18 cellular contexts compared by ENCODE assay signal in genomic region chr13:109253316-109253715, GRCh38.
DNase-seq lines count a peak whose midpoint lies in the region; ATAC-seq, FAIRE-seq and TF ChIP-seq lines count a peak whose summit lies in the region.
"Had no signal": no experiment of that assay in that cellular context is flagged by ENCODE, and none has a peak within 500 bp of the region (broad histone marks: within the 10 kb centered on the region; RNA-seq: fewer than 3 reads in every experiment).

No MANE protein-coding gene starts in this region.

- H2BK12ac ChIP-seq in H1 (ENCODE audit: low read depth, low read length), result no peak overlapping the region

- H3K27ac ChIP-seq in A549 (peak overlapping the region; percentile 83 to 85; a peak in 4 of 6 replicates), Karpas-422 (ENCODE audit: low read length) (no peak overlapping the region), H1 (ENCODE audit: low read depth, low read length) (no peak overlapping the region), sigmoid colon (no peak overlapping the region)
- H3K27ac ChIP-seq: BLaER1 treated with 17β-estradiol and CSF1 and Interleukin-3, amounts not matched to agents 10 nM and 100 nM; GM23248 had no signal

- H2BK5ac ChIP-seq in H1 (ENCODE audit: low read depth, low read length), result no peak overlapping the region

- no peak overlapping the region for H2BK120ac ChIP-seq in H1 (replicated peaks; ENCODE audit: low read depth, low read length)

- no peak overlapping the region for H3K14ac ChIP-seq in H1 (ENCODE audit: insufficient read length)

- H2AFZ ChIP-seq in Karpas-422 (ENCODE audit: low read length) (no peak overlapping the region), H1 (ENCODE audit: low read length) (0 out of 2 replicates have a peak overlapping the region, but pooled peaks have one; percentile 35)

- no peak for DNase-seq in A549 (ENCODE audit: low read depth in 1 of 2, low spot score in 1 of 2)
- peak; percentile 33 for DNase-seq in Karpas-422
- DNase-seq in H1 (ENCODE audit: low read depth in 1 of 2, low spot score in 2 of 2), result no peak
- DNase-seq in myocyte (ENCODE audit: low read depth), result peak; percentile 58
- DNase-seq in activated CD8-positive, alpha-beta T cell treated with anti-CD3 and anti-CD28 coated beads, Interleukin-2, amount 10 ng/mL, durations not matched to agents 7 days and 5 days, result no peak
- DNase-seq in activated CD8-positive, alpha-beta memory T cell treated with anti-CD3 and anti-CD28 coated beads for 24 hours, result no peak
- no peak for DNase-seq in NK-92 treated with Interleukin-12 subunit alpha and Interleukin-12 subunit beta, amount 100 ng/mL, for 24 hours (lab: John Stamatoyannopoulos, UW)
- DNase-seq in sigmoid colon, result no peak
- DNase-seq: 8988T; ACHN; CD4-positive, CD25-positive, alpha-beta regulatory T cell; DMS53; GF-D8; GM23248; H9 had no signal

- H3K4me3 ChIP-seq in A549 (no peak overlapping the region), Karpas-422 (ENCODE audit: low read length) (no peak overlapping the region), H1 (ENCODE audit: extremely low read depth in 1 of 4, insufficient read depth in 2 of 4, low read depth in 3 of 4, low read length in 4 of 4) (no peak overlapping the region), sigmoid colon (no peak overlapping the region)
- H3K4me3 ChIP-seq: BLaER1 treated with 17β-estradiol and CSF1 and Interleukin-3, amounts not matched to agents 10 nM and 100 nM; GM23248 had no signal

- TF ChIP-seq EP300 in A549 (IDR thresholded peaks at IDR 0.05) (no peak), H1 (IDR thresholded peaks at IDR 0.05; ENCODE audit: borderline replicate concordance in 1 of 2, low read depth in 2 of 2, low read length in 2 of 2) (no peak), sigmoid colon (IDR thresholded peaks at IDR 0.05) (no peak)

- no peaks in the 10 kb centered on the region for H3K9me3 Mint-ChIP-seq in activated CD8-positive, alpha-beta T cell treated with anti-CD3 and anti-CD28 coated beads, Interleukin-2, amount 10 ng/mL, durations not matched to agents 7 days and 5 days (ENCODE audit: insufficient read depth)

- no peaks in the 10 kb centered on the region for H3K79me1 ChIP-seq in H1 (ENCODE audit: low read depth, low read length)

- CTCF ChIA-PET in A549 (lab: Yijun Ruan, JAX) (no interaction called here), H1 (lab: Charles Lee; ENCODE audit: partially characterized antibody) (interaction anchor here (0.6 to 0.7 kb wide), 2 partner anchors 63 to 105 kb away, joined by 3 read pairs; no protein-coding TSS in a partner anchor)
- CTCF ChIA-PET in activated CD8-positive, alpha-beta T cell treated with anti-CD3 and anti-CD28 coated beads, Interleukin-2, amount 10 ng/mL, durations not matched to agents 7 days and 5 days (lab: Charles Lee), result no interaction called here

- POLR2A ChIA-PET in A549 (lab: Yijun Ruan, JAX), result no interaction called here
- POLR2A ChIA-PET in H1 (lab: Charles Lee; ENCODE audit: partially characterized antibody), result no interaction called here
- POLR2A ChIA-PET in activated CD8-positive, alpha-beta T cell treated with anti-CD3 and anti-CD28 coated beads, Interleukin-2, amount 10 ng/mL, durations not matched to agents 7 days and 5 days (lab: Charles Lee), result no interaction called here

- no peak overlapping the region for H3K23ac ChIP-seq in H1 (ENCODE audit: insufficient read length)

- no peaks in the 10 kb centered on the region for H3K36me3 Mint-ChIP-seq in activated CD8-positive, alpha-beta T cell treated with anti-CD3 and anti-CD28 coated beads, Interleukin-2, amount 10 ng/mL, durations not matched to agents 7 days and 5 days (ENCODE audit: low read depth)
- H3K36me3 Mint-ChIP-seq: CD4-positive, CD25-positive, alpha-beta regulatory T cell had no signal

- no peak overlapping the region for H3K27ac Mint-ChIP-seq in activated CD8-positive, alpha-beta T cell treated with anti-CD3 and anti-CD28 coated beads, Interleukin-2, amount 10 ng/mL, durations not matched to agents 7 days and 5 days
- H3K27ac Mint-ChIP-seq: CD4-positive, CD25-positive, alpha-beta regulatory T cell had no signal

- H3K4ac ChIP-seq in H1 (replicated peaks; ENCODE audit: insufficient read length, low read depth, low read length), result no peak overlapping the region

- intact Hi-C loops in sigmoid colon (cut with DNase I), result no loop called here

- no peaks in the 10 kb centered on the region for H3K27me3 Mint-ChIP-seq in activated CD8-positive, alpha-beta T cell treated with anti-CD3 and anti-CD28 coated beads, Interleukin-2, amount 10 ng/mL, durations not matched to agents 7 days and 5 days (ENCODE audit: low read depth)
- H3K27me3 Mint-ChIP-seq: CD4-positive, CD25-positive, alpha-beta regulatory T cell had no signal

- TF ChIP-seq CTCF in A549 (IDR thresholded peaks at IDR 0.05), result no peak
- TF ChIP-seq CTCF in H1 (IDR thresholded peaks at IDR 0.05; ENCODE audit: control extremely low read depth in 1 of 3, insufficient read depth in 1 of 3, low read depth in 1 of 3, low read length in 3 of 3), result no peak
- TF ChIP-seq CTCF in sigmoid colon (IDR thresholded peaks at IDR 0.05), result no peak

- H3K36me3 ChIP-seq in Karpas-422 (ENCODE audit: insufficient read depth, low read length) (no peaks in the 10 kb centered on the region), H1 (ENCODE audit: control insufficient read depth in 2 of 4, insufficient read depth in 4 of 4, low read length in 3 of 4) (no peaks in the 10 kb centered on the region), sigmoid colon (no peaks in the 10 kb centered on the region)
- H3K36me3 ChIP-seq: BLaER1 treated with 17β-estradiol and CSF1 and Interleukin-3, amounts not matched to agents 10 nM and 100 nM had no signal

- H3K4me1 Mint-ChIP-seq in activated CD8-positive, alpha-beta T cell treated with anti-CD3 and anti-CD28 coated beads, Interleukin-2, amount 10 ng/mL, durations not matched to agents 7 days and 5 days (ENCODE audit: low read depth), result no peaks in the 10 kb centered on the region
- H3K4me1 Mint-ChIP-seq: CD4-positive, CD25-positive, alpha-beta regulatory T cell had no signal

- no peak overlapping the region for H2BK20ac ChIP-seq in H1 (ENCODE audit: low read length)

- no peak for ATAC-seq in A549
- ATAC-seq in activated CD8-positive, alpha-beta T cell treated with anti-CD3 and anti-CD28 coated beads, Interleukin-2, amount 10 ng/mL, durations not matched to agents 7 days and 5 days, result no peak
- ATAC-seq: HepG2 had no signal

- H3K27me3 ChIP-seq in Karpas-422 (ENCODE audit: low read length) (no peaks in the 10 kb centered on the region), H1 (replicated peaks in 1 of 4; ENCODE audit: control insufficient read depth in 3 of 4, extremely low read depth in 1 of 4, insufficient read depth in 3 of 4, low read length in 3 of 4) (no peaks in the 10 kb centered on the region), sigmoid colon (no peaks in the 10 kb centered on the region)
- H3K27me3 ChIP-seq: BLaER1 treated with 17β-estradiol and CSF1 and Interleukin-3, amounts not matched to agents 10 nM and 100 nM had no signal

- no peaks in the 10 kb centered on the region; the same call in 1 of the 2 replicates for H3K23me2 ChIP-seq in H1 (ENCODE audit: low read depth, low read length)

- no peak overlapping the region; the same call in 2 of the 3 replicates for H3K4me2 ChIP-seq in A549
- H3K4me2 ChIP-seq in Karpas-422 (ENCODE audit: low read depth, low read length, poor library complexity, severe bottlenecking), result no peak overlapping the region
- H3K4me2 ChIP-seq in H1 (ENCODE audit: insufficient read depth in 1 of 2, low read depth in 2 of 2, low read length in 2 of 2), result no peak overlapping the region
- H3K4me2 ChIP-seq: BLaER1 treated with 17β-estradiol and CSF1 and Interleukin-3, amounts not matched to agents 10 nM and 100 nM had no signal

- H4K5ac ChIP-seq in H1 (ENCODE audit: insufficient read length, low read depth, low read length), result no peak overlapping the region

- FAIRE-seq in A549 (lab: Jason Lieb, UNC), result no peak
- no peak for FAIRE-seq in H1 (lab: Jason Lieb, UNC)
- FAIRE-seq: HepG2, HTR-8/SVneo had no signal

- WGBS in A549 (ENCODE audit: missing lambda C conversion rate), result 33% methylated on average over 1 of the region's 1 CpG
- 100% methylated on average over 1 of the region's 1 CpG; no CpG with 5 or more reads in 1 of the 2 experiments for WGBS in H1 (ENCODE audit: extremely low coverage in 1 of 2, insufficient coverage in 1 of 2, insufficient read length in 1 of 2, insufficient replicate concordance in 2 of 2, low coverage in 1 of 2, low lambda C conversion rate in 2 of 2, missing lambda C conversion rate in 1 of 2), 2 experiments
- 55 to 84% methylated on average over 1 of the region's 1 CpG for WGBS in sigmoid colon, 2 donors

- no peak overlapping the region for H2BK15ac ChIP-seq in H1 (ENCODE audit: low read length)

- H3K4me1 ChIP-seq in A549 (peaks cover 70% of the 10 kb centered on the region), Karpas-422 (ENCODE audit: low read length) (peaks cover 8% of the 10 kb centered on the region), H1 (replicated peaks in 1 of 4; ENCODE audit: control insufficient read depth in 3 of 4, insufficient read depth in 4 of 4, low read length in 3 of 4) (no peaks in the 10 kb centered on the region; a peak in 1 of 7 replicates), sigmoid colon (peaks cover 0 to 14% (median 5%) of the 10 kb centered on the region in 4 donors)

- H2AK5ac ChIP-seq in H1 (ENCODE audit: low read depth, low read length), result no peak overlapping the region

- H3K9me3 ChIP-seq in A549, result peaks cover 4% of the 10 kb centered on the region; the same call in 1 of the 3 replicates
- H3K9me3 ChIP-seq in Karpas-422 (ENCODE audit: low read length), result no peaks in the 10 kb centered on the region
- H3K9me3 ChIP-seq in H1 (ENCODE audit: insufficient read depth in 2 of 2, low read depth in 1 of 2, low read length in 1 of 2), result peaks cover 0 to 2% of the 10 kb centered on the region in 2 experiments; a peak in 1 of 4 replicates
- no peaks in the 10 kb centered on the region for H3K9me3 ChIP-seq in sigmoid colon

- H4K91ac ChIP-seq in H1 (replicated peaks; ENCODE audit: insufficient read length, low read length), result no peak overlapping the region

- H3K79me2 ChIP-seq in Karpas-422 (ENCODE audit: low read length) (no peaks in the 10 kb centered on the region), H1 (ENCODE audit: control insufficient read depth in 1 of 2, insufficient read depth in 2 of 2, low read length in 2 of 2) (no peaks in the 10 kb centered on the region)

- no peak overlapping the region for H3K56ac ChIP-seq in H1 (replicated peaks; ENCODE audit: insufficient read length, low read depth, low read length)

- TF ChIP-seq RAD21 in A549 (conservative IDR thresholded peaks at IDR 0.05 in 1 of 2, IDR thresholded peaks at IDR 0.05 in 1 of 2) (no peak), H1 (IDR thresholded peaks at IDR 0.05 in 1 of 2, conservative IDR thresholded peaks at IDR 0.05 in 1 of 2; ENCODE audit: low read depth in 2 of 2, low read length in 2 of 2) (no peak)

- no peak overlapping the region for H3K18ac ChIP-seq in H1 (ENCODE audit: extremely low read depth, low read length)

- no peaks in the 10 kb centered on the region for H4K20me1 ChIP-seq in Karpas-422 (ENCODE audit: insufficient read depth, low read depth, low read length)
- no peaks in the 10 kb centered on the region for H4K20me1 ChIP-seq in H1 (replicated peaks in 1 of 2; ENCODE audit: control insufficient read depth in 1 of 2, insufficient read depth in 2 of 2, low read length in 2 of 2)
- H4K20me1 ChIP-seq: BLaER1 treated with 17β-estradiol and CSF1 and Interleukin-3, amounts not matched to agents 10 nM and 100 nM had no signal

- H4K8ac ChIP-seq in H1 (ENCODE audit: extremely low read depth, insufficient read depth, low read length), result no peak overlapping the region; the same call in 1 of the 2 replicates

- H3K4me3 Mint-ChIP-seq in activated CD8-positive, alpha-beta T cell treated with anti-CD3 and anti-CD28 coated beads, Interleukin-2, amount 10 ng/mL, durations not matched to agents 7 days and 5 days, result no peak overlapping the region
- H3K4me3 Mint-ChIP-seq: CD4-positive, CD25-positive, alpha-beta regulatory T cell; H9 had no signal

- H3K9ac ChIP-seq in Karpas-422 (ENCODE audit: low read length) (no peak overlapping the region), H1 (replicated peaks in 1 of 4; ENCODE audit: extremely low read depth in 1 of 4, low read depth in 3 of 4, low read length in 3 of 4) (no peak overlapping the region)
- H3K9ac ChIP-seq: BLaER1 treated with 17β-estradiol and CSF1 and Interleukin-3, amounts not matched to agents 10 nM and 100 nM; GM23248 had no signal

- no peaks in the 10 kb centered on the region for H3K9me2 ChIP-seq in Karpas-422 (replicated peaks; ENCODE audit: insufficient read depth, low read length)

- TF ChIP-seq POLR2A in A549 (IDR thresholded peaks at IDR 0.05; ENCODE audit: low read length) (no peak), H1 (IDR thresholded peaks at IDR 0.05; ENCODE audit: control extremely low read depth in 1 of 2, low read depth in 2 of 2, low read length in 2 of 2) (no peak), sigmoid colon (IDR thresholded peaks at IDR 0.05) (no peak)

Comparison
In these comparisons a context has a peak if more than half of its experiments do, and no peak if none do; other contexts are left out.
1. DNase-seq: peak in Karpas-422 (single experiment) and myocyte (single experiment); none in A549 (0 of 2), H1 (0 of 2), activated CD8-positive, alpha-beta T cell treated with anti-CD3 and anti-CD28 coated beads, Interleukin-2, amount 10 ng/mL, durations not matched to agents 7 days and 5 days (single experiment), activated CD8-positive, alpha-beta memory T cell treated with anti-CD3 and anti-CD28 coated beads for 24 hours (single experiment), NK-92 treated with Interleukin-12 subunit alpha and Interleukin-12 subunit beta, amount 100 ng/mL, for 24 hours (single experiment) and sigmoid colon (single experiment).
2. H3K27ac ChIP-seq: peak in A549 (2 of 2); none in Karpas-422 (single experiment), H1 (single experiment) and sigmoid colon (0 of 4).